Comparison of ENCODE assay signal across 22 cellular contexts in genomic region chr12:124576061-124576650, GRCh38.
"Had no signal": no experiment of that assay in that cellular context is flagged by ENCODE, and none has a peak within 500 bp of the region (broad histone marks: within the 10 kb centered on the region; RNA-seq: fewer than 3 reads in every experiment).

No MANE protein-coding gene starts in this region.

- H3K36me3 Mint-ChIP-seq: stimulated activated effector memory CD8-positive, alpha-beta T cell treated with anti-CD3 and anti-CD28 coated beads, Interleukin-12 subunit alpha, Interleukin-12 subunit beta, amount 100 ng/mL, for 72 hours had no signal

- ATAC-seq: esophagus mucosa; right lobe of liver; stimulated activated effector memory CD8-positive, alpha-beta T cell treated with anti-CD3 and anti-CD28 coated beads, Interleukin-12 subunit alpha, Interleukin-12 subunit beta, amount 100 ng/mL, for 72 hours; upper lobe of right lung had no signal

- H3K4me3 Mint-ChIP-seq: neural crest cell; stimulated activated effector memory CD8-positive, alpha-beta T cell treated with anti-CD3 and anti-CD28 coated beads, Interleukin-12 subunit alpha, Interleukin-12 subunit beta, amount 100 ng/mL, for 72 hours; stimulated activated naive CD8-positive, alpha-beta T cell treated with anti-CD3 and anti-CD28 coated beads, Interleukin-15, Interleukin-2, amounts not matched to agents 100 ng/mL and 50 ng/mL, for 24 hours had no signal

- DNase-seq: cortex of kidney; effector memory CD4-positive, alpha-beta T cell; foreskin fibroblast; head of caudate nucleus; kidney glomerular epithelial cell; mesendoderm; naive B cell; occipital lobe; stimulated activated CD4-positive, alpha-beta T cell treated with anti-CD3 and anti-CD28 coated beads, Interleukin-4, amount 100 ng/mL, for 1 hour; stimulated activated CD8-positive, alpha-beta memory T cell treated with anti-CD3 and anti-CD28 coated beads, Interleukin-4, amount 100 ng/mL, for 48 hours; tibial artery; upper lobe of right lung had no signal

- H3K4me1 ChIP-seq: parathyroid adenoma, prostate gland, right lobe of liver, tibial artery, upper lobe of right lung, vagina had no signal

- H3K4me3 ChIP-seq: hepatocyte, prostate gland, right lobe of liver, tibial artery, upper lobe of right lung, vagina had no signal

- H3K27me3 Mint-ChIP-seq: stimulated activated naive CD8-positive, alpha-beta T cell treated with anti-CD3 and anti-CD28 coated beads, Interleukin-15, Interleukin-2, amounts not matched to agents 100 ng/mL and 50 ng/mL, for 24 hours had no signal

- H3K27me3 ChIP-seq: hepatocyte, right lobe of liver, tibial artery, upper lobe of right lung, vagina had no signal

- H3K27ac ChIP-seq: hepatocyte, parathyroid adenoma, prostate gland, right lobe of liver, tibial artery, upper lobe of right lung, vagina had no signal

- H3K36me3 ChIP-seq: prostate gland, right lobe of liver, tibial artery, upper lobe of right lung, vagina had no signal

- FAIRE-seq: endometrium had no signal

- H3K79me2 ChIP-seq: hepatocyte, parathyroid adenoma had no signal

- H2AFZ ChIP-seq: hepatocyte, parathyroid adenoma had no signal

- H3K9me3 ChIP-seq: prostate gland, upper lobe of right lung, vagina had no signal

- H3K27ac Mint-ChIP-seq: stimulated activated effector memory CD8-positive, alpha-beta T cell treated with anti-CD3 and anti-CD28 coated beads, Interleukin-12 subunit alpha, Interleukin-12 subunit beta, amount 100 ng/mL, for 72 hours; stimulated activated naive CD8-positive, alpha-beta T cell treated with anti-CD3 and anti-CD28 coated beads, Interleukin-15, Interleukin-2, amounts not matched to agents 100 ng/mL and 50 ng/mL, for 24 hours had no signal

- H3K4me1 Mint-ChIP-seq: naive B cell; stimulated activated effector memory CD8-positive, alpha-beta T cell treated with anti-CD3 and anti-CD28 coated beads, Interleukin-12 subunit alpha, Interleukin-12 subunit beta, amount 100 ng/mL, for 72 hours had no signal

- H3K9ac ChIP-seq: parathyroid adenoma had no signal

- H3K4me2 ChIP-seq: hepatocyte had no signal
